ENCODE assay signal across 14 cellular contexts in the genomic region with DNA sequence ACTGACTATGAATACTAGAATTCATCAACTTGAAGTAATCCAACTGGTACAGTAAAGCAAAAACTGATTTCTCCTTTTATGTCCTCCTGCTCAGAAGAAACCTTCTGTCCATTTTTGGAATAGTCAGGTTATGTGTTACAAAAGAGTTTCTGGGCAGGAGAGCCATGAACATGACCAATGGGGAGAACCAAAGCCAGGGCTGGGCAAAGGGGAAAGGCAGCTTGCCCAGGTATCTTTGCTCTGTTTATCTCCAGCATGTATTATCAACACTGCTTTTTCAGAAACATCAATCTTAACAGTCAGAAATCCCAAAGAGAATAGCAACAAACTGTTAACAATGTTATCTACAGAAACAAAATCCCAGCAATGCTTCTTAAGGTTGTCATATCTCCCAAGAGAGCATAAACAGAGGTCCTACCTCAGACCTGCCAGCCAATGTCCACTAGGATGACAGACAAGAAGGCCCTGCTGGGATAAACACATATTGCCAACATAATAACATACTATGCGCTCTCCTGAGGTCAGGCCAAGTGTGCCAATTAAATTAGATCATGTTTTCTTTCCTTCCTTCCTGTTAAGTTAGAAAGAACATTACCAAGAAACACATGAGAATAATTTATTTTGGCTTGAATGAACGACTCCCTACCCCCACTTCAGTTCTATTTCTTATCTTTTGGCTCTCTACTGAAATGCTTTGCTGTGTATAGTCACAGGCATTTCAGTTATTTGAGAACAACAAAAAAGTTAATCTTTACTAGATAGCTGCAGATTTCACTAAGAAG. TPM values are rescaled to one million over a fixed set of nuclear protein-coding genes. Genes with fewer than 3 reads are reported as not detected.
A peak's percentile ranks its signal among the peaks of the same experiment; 100 is the strongest.
DNase-seq lines count a peak whose midpoint lies in the region; ATAC-seq and TF ChIP-seq lines count a peak whose summit lies in the region.
"Had no signal": no experiment of that assay in that cellular context is flagged by ENCODE, and none has a peak within 500 bp of the region (broad histone marks: within the 10 kb centered on the region; RNA-seq: fewer than 3 reads in every experiment).

No MANE protein-coding gene starts in this region.

- POLR2A ChIA-PET in PC-3 (lab: Charles Lee; ENCODE audit: unreplicated experiment) = no interaction called here

- H3F3A ChIP-seq in PC-3 (ENCODE audit: low read length, unreplicated experiment) = no peaks in the 10 kb centered on the region

- H3K27ac ChIP-seq in aorta (ENCODE audit: low read depth in 1 of 2, low read length in 2 of 2) (peak overlapping the region; percentile 69 to 86), PC-3 (ENCODE audit: low read length) (no peak overlapping the region)

- intact Hi-C loops in Right ventricle myocardium inferior (cut with DNase I) (no loop called here), cardiac septum (cut with DNase I) (no loop called here), aorta (cut with DNase I) (no loop called here), PC-3 (cut with micrococcal nuclease) (no loop called here)

- H3K4me1 ChIP-seq in aorta (ENCODE audit: control insufficient read depth in 1 of 2, insufficient read depth in 2 of 2, low read length in 2 of 2) (peaks cover 2 to 4% of the 10 kb centered on the region in 2 donors), PC-3 (ENCODE audit: insufficient read depth, low read length) (no peaks in the 10 kb centered on the region)

- no peak overlapping the region for H3K4me3 Mint-ChIP-seq in memory B cell
- H3K4me3 Mint-ChIP-seq: activated CD4-positive, alpha-beta T cell treated with anti-CD3 and anti-CD28 coated beads, Interleukin-2, amount 10 ng/mL, durations not matched to agents 7 days and 5 days; activated naive CD4-positive, alpha-beta T cell treated with anti-CD3 and anti-CD28 coated beads for 36 hours; natural killer cell treated with Interleukin-12 subunit alpha and Interleukin-12 subunit beta and Interleukin-15 and Interleukin-18, amount 100 ng/mL, for 72 hours had no signal

- no peaks in the 10 kb centered on the region for H3K27me3 Mint-ChIP-seq in memory B cell
- H3K27me3 Mint-ChIP-seq: activated CD4-positive, alpha-beta T cell treated with anti-CD3 and anti-CD28 coated beads, Interleukin-2, amount 10 ng/mL, durations not matched to agents 7 days and 5 days; natural killer cell treated with Interleukin-12 subunit alpha and Interleukin-12 subunit beta and Interleukin-15 and Interleukin-18, amount 100 ng/mL, for 72 hours had no signal

- DNase-seq in Right ventricle myocardium inferior (ENCODE audit: missing footprints) (no peak), cardiac septum (ENCODE audit: low spot score) (no peak), epithelial cell of proximal tubule (ENCODE audit: low read depth) (peak; percentile 52), memory B cell (ENCODE audit: low spot score in 2 of 2) (no peak), aorta (no peak), PC-3 (no peak)
- no peak for DNase-seq in stimulated activated CD4-positive, alpha-beta T cell treated with anti-CD3 and anti-CD28 coated beads, Interleukin-4, amount 100 ng/mL, for 4 hours
- DNase-seq in stimulated activated CD4-positive, alpha-beta T cell treated with anti-CD3 and anti-CD28 coated beads, Interleukin-15, amount 100 ng/mL, for 24 hours = no peak
- DNase-seq: activated CD4-positive, alpha-beta T cell treated with anti-CD3 and anti-CD28 coated beads, Interleukin-2, amount 10 ng/mL, durations not matched to agents 7 days and 5 days; activated naive CD4-positive, alpha-beta T cell treated with anti-CD3 and anti-CD28 coated beads for 36 hours; effector memory CD4-positive, alpha-beta T cell; NCI-H1048; stimulated activated CD4-positive, alpha-beta T cell treated with anti-CD3 and anti-CD28 coated beads, Interleukin-4, amount 100 ng/mL, for 24 hours had no signal

- ATAC-seq in Right ventricle myocardium inferior (peak; percentile 75), memory B cell (ENCODE audit: low read depth) (no peak), aorta (ENCODE audit: low FRiP score) (peak; percentile 82), PC-3 (no peak)
- ATAC-seq: natural killer cell treated with Interleukin-12 subunit alpha and Interleukin-12 subunit beta and Interleukin-15 and Interleukin-18, amount 100 ng/mL, for 72 hours had no signal

- CTCF ChIA-PET in PC-3 (lab: Charles Lee) = no interaction called here

- H3K9ac ChIP-seq in PC-3 (ENCODE audit: low read length) = no peak overlapping the region

- H3K9me2 ChIP-seq in PC-3 (replicated peaks; ENCODE audit: low read length) = no peaks in the 10 kb centered on the region

- H2AFZ ChIP-seq in PC-3 (ENCODE audit: low read length) = no peak overlapping the region

- H4K20me1 ChIP-seq in PC-3 (ENCODE audit: low read length) = no peaks in the 10 kb centered on the region

- H3K4me1 Mint-ChIP-seq in memory B cell = no peaks in the 10 kb centered on the region

- no TSS peak for BruUV-seq in PC-3 (replicated peaks; lab: Mats Ljungman, UMichigan)

- H3K9me3 ChIP-seq in aorta (ENCODE audit: control insufficient read depth, low read length) (no peaks in the 10 kb centered on the region), PC-3 (ENCODE audit: low read length) (no peaks in the 10 kb centered on the region)

- TF ChIP-seq CTCF in epithelial cell of proximal tubule (conservative IDR thresholded peaks at IDR 0.05; ENCODE audit: low read depth, low read length) (no peak), PC-3 (conservative IDR thresholded peaks at IDR 0.05; ENCODE audit: low read depth, low read length) (no peak)

- WGBS in aorta, 2 donors = 2 to 4% methylated on average over 2 of the region's 2 CpGs

- H3K36me3 ChIP-seq in aorta (ENCODE audit: control insufficient read depth in 1 of 2, insufficient read depth in 2 of 2, low read length in 1 of 2) (peaks cover 0 to 3% of the 10 kb centered on the region in 2 donors), PC-3 (ENCODE audit: low read depth, low read length) (peaks cover 4% of the 10 kb centered on the region)

- no peak overlapping the region for H3K4me2 ChIP-seq in PC-3 (ENCODE audit: low read length)

- no peaks in the 10 kb centered on the region for H3K9me3 Mint-ChIP-seq in memory B cell
- H3K9me3 Mint-ChIP-seq: activated CD4-positive, alpha-beta T cell treated with anti-CD3 and anti-CD28 coated beads, Interleukin-2, amount 10 ng/mL, durations not matched to agents 7 days and 5 days; activated naive CD4-positive, alpha-beta T cell treated with anti-CD3 and anti-CD28 coated beads for 36 hours; natural killer cell treated with Interleukin-12 subunit alpha and Interleukin-12 subunit beta and Interleukin-15 and Interleukin-18, amount 100 ng/mL, for 72 hours had no signal

- H3K27ac Mint-ChIP-seq in memory B cell = peak overlapping the region; percentile 40
- H3K27ac Mint-ChIP-seq: activated CD4-positive, alpha-beta T cell treated with anti-CD3 and anti-CD28 coated beads, Interleukin-2, amount 10 ng/mL, durations not matched to agents 7 days and 5 days; activated naive CD4-positive, alpha-beta T cell treated with anti-CD3 and anti-CD28 coated beads for 36 hours; natural killer cell treated with Interleukin-12 subunit alpha and Interleukin-12 subunit beta and Interleukin-15 and Interleukin-18, amount 100 ng/mL, for 72 hours had no signal

- H3K4me3 ChIP-seq in epithelial cell of proximal tubule (ENCODE audit: low read depth, low read length) (no peak overlapping the region), aorta (ENCODE audit: low read length in 2 of 2) (no peak overlapping the region), PC-3 (ENCODE audit: low read length) (no peak overlapping the region)

- H3K27me3 ChIP-seq in aorta (ENCODE audit: control insufficient read depth in 1 of 2, insufficient read depth in 2 of 2, low read length in 1 of 2) (no peaks in the 10 kb centered on the region), PC-3 (ENCODE audit: low read length) (no peaks in the 10 kb centered on the region)

- H3K36me3 Mint-ChIP-seq in memory B cell = peaks cover 36% of the 10 kb centered on the region

- no peaks in the 10 kb centered on the region for H3K79me2 ChIP-seq in PC-3 (ENCODE audit: low read length)

RNA-seq across cellular contexts. Expression of a gene that starts 28.0 kb away (rescaled TPM):
- total RNA-seq in Right ventricle myocardium inferior (13.8 TPM), cardiac septum (14.1 TPM), epithelial cell of proximal tubule (16.8 and 24.7 TPM in 2 replicates), aorta (10 to 100 TPM; 28.5 to 37.8 TPM), PC-3 (2014; rRNA removed) (15.9 and 19.1 TPM in 2 replicates)
- 10 to 100 TPM; 20.0 to 26.3 TPM for polyA plus RNA-seq in aorta

RNA-seq across cellular contexts. Expression of a gene that starts 28.2 kb away (rescaled TPM):
- 0.22 TPM for total RNA-seq in Right ventricle myocardium inferior
- total RNA-seq in cardiac septum = 0.70 TPM
- not detected in 2 replicates for total RNA-seq in epithelial cell of proximal tubule
- under 1 TPM; 0.27 to 0.45 TPM for total RNA-seq in aorta
- polyA plus RNA-seq in aorta = 1 to 10 TPM in 1 of 2 donors, under 1 TPM in 1; 0.13 to 1.1 TPM
- total RNA-seq in PC-3 (2014; rRNA removed) = not detected in 2 replicates
- total RNA-seq: activated naive CD4-positive, alpha-beta T cell treated with anti-CD3 and anti-CD28 coated beads for 36 hours had no signal

Comparison
In these comparisons a context has a peak if more than half of its experiments do, and no peak if none do; other contexts are left out.
1. ATAC-seq: peak in Right ventricle myocardium inferior (single experiment) and aorta (single experiment); none in memory B cell (single experiment) and PC-3 (single experiment).